ENCODE assay signal across 9 cellular contexts in genomic region chr18:60684843-60685513, GRCh38.
DNase-seq lines count a peak whose midpoint lies in the region; ATAC-seq and TF ChIP-seq lines count a peak whose summit lies in the region.
"Had no signal": no experiment of that assay in that cellular context is flagged by ENCODE, and none has a peak within 500 bp of the region (broad histone marks: within the 10 kb centered on the region; RNA-seq: fewer than 3 reads in every experiment).

No MANE protein-coding gene starts in this region.

- no peaks in the 10 kb centered on the region for H3K36me3 ChIP-seq in aorta (ENCODE audit: control insufficient read depth in 1 of 2, insufficient read depth in 2 of 2, low read length in 1 of 2)
- H3K36me3 ChIP-seq: BLaER1 treated with 17β-estradiol and CSF1 and Interleukin-3, amounts not matched to agents 10 nM and 100 nM had no signal

- H3K27ac ChIP-seq in aorta (ENCODE audit: low read depth in 1 of 2, low read length in 2 of 2) = no peak overlapping the region
- H3K27ac ChIP-seq: BLaER1 treated with 17β-estradiol and CSF1 and Interleukin-3, amounts not matched to agents 10 nM and 100 nM had no signal

- intact Hi-C loops in aorta (cut with DNase I) = loop anchor here (2.0 kb wide), 1 partner anchor 818 kb away; no protein-coding TSS in a partner anchor

- peaks cover 2% of the 10 kb centered on the region for H3K9me3 ChIP-seq in aorta (ENCODE audit: control insufficient read depth, low read length)

- ATAC-seq in aorta (ENCODE audit: low FRiP score) (no peak), GM19452 (IDR thresholded peaks at IDR 0.05; ENCODE audit: unreplicated experiment) (no peak)

- no peaks in the 10 kb centered on the region for H3K4me1 ChIP-seq in aorta (ENCODE audit: control insufficient read depth in 1 of 2, insufficient read depth in 2 of 2, low read length in 2 of 2)
- H3K4me1 ChIP-seq: BLaER1 treated with 17β-estradiol and CSF1 and Interleukin-3, amounts not matched to agents 10 nM and 100 nM had no signal

- H3K27me3 ChIP-seq in aorta (ENCODE audit: control insufficient read depth in 1 of 2, insufficient read depth in 2 of 2, low read length in 1 of 2) = no peaks in the 10 kb centered on the region
- H3K27me3 ChIP-seq: BLaER1 treated with 17β-estradiol and CSF1 and Interleukin-3, amounts not matched to agents 10 nM and 100 nM had no signal

- peak; percentile 20 for TF ChIP-seq CTCF in NB4 (IDR thresholded peaks at IDR 0.05; ENCODE audit: low read depth, low read length)

- TF ChIP-seq POLR2A in NB4 (IDR thresholded peaks at IDR 0.05; ENCODE audit: extremely low read depth, insufficient read length) = no peak

- 24 to 29% methylated on average over 6 of the region's 6 CpGs for WGBS in aorta, 2 donors

- peak; percentile 55 for DNase-seq in NCI-H1694 treated with DMSO at 0.1 percent for 48 hours (lab: John Stamatoyannopoulos, UW)
- DNase-seq in NCI-H1694 (lab: John Stamatoyannopoulos, UW) = no peak
- DNase-seq in NB4 (ENCODE audit: low read depth) = peak; percentile 37
- peak; percentile 40 for DNase-seq in astrocyte of the hippocampus (ENCODE audit: low read depth, low spot score)
- peak; percentile 47 to 69 for DNase-seq in lung microvascular endothelial cell (ENCODE audit: low read depth in 2 of 2)
- no peak for DNase-seq in aorta
- DNase-seq in effector CD4-positive, alpha-beta T cell = no peak

- H3K4me3 ChIP-seq in NB4 (ENCODE audit: low read depth, low read length) = no peak overlapping the region
- H3K4me3 ChIP-seq in aorta (ENCODE audit: low read length in 2 of 2) = no peak overlapping the region
- H3K4me3 ChIP-seq: BLaER1 treated with 17β-estradiol and CSF1 and Interleukin-3, amounts not matched to agents 10 nM and 100 nM had no signal

Comparison
In these comparisons a context has a peak if more than half of its experiments do, and no peak if none do; other contexts are left out.
1. DNase-seq: peak in NCI-H1694 treated with DMSO at 0.1 percent for 48 hours (single experiment), NB4 (single experiment), astrocyte of the hippocampus (single experiment) and lung microvascular endothelial cell (2 of 2); none in NCI-H1694 (single experiment), aorta (0 of 2) and effector CD4-positive, alpha-beta T cell (single experiment).